In the genomic region with DNA sequence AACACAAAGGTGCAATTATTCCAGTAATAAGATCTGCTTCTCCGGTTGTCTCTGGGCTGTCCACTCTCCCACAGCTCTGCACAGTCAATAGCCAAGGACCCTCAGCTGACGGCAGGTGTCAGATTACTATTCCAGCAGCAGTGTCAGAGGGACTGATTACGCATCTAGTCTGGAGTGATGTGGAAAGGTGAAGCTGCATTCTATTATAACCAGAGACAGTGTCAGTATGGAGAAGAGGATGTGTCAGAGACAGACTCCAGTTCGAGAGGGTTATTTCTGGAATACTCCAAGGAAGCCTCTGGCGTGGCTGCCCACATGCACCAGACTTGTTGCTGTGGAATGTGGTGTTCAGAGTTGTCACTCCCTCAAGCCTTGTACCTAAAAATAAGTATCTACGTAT, we compare ENCODE assay signal across 13 cellular contexts.
DNase-seq lines count a peak whose midpoint lies in the region; ATAC-seq, FAIRE-seq and TF ChIP-seq lines count a peak whose summit lies in the region.
"Had no signal": no experiment of that assay in that cellular context is flagged by ENCODE, and none has a peak within 500 bp of the region (broad histone marks: within the 10 kb centered on the region; RNA-seq: fewer than 3 reads in every experiment).

No MANE protein-coding gene starts in this region.

- FAIRE-seq in HepG2 (lab: Jason Lieb, UNC) (no peak), urothelium cell line (lab: Jason Lieb, UNC) (peak; percentile 96)
- FAIRE-seq: kidney, pancreas had no signal

- no peaks in the 10 kb centered on the region for H3K27me3 ChIP-seq in HepG2 (ENCODE audit: control insufficient read depth in 1 of 2, insufficient read depth in 2 of 2, low read length in 2 of 2)
- no peaks in the 10 kb centered on the region for H3K27me3 ChIP-seq in right lobe of liver
- no peaks in the 10 kb centered on the region for H3K27me3 ChIP-seq in SJCRH30
- no peaks in the 10 kb centered on the region for H3K27me3 ChIP-seq in right atrium auricular region
- H3K27me3 ChIP-seq: BLaER1, pancreas had no signal

- POLR2A ChIA-PET in HepG2 (lab: Yijun Ruan, JAX): no interaction called here

- no peak for TF ChIP-seq POLR2A in HepG2 (IDR thresholded peaks at IDR 0.05; ENCODE audit: insufficient read depth in 1 of 2, low read depth in 2 of 2, low read length in 2 of 2)
- no peak for TF ChIP-seq POLR2A in right lobe of liver (IDR thresholded peaks at IDR 0.05)

- TF ChIP-seq RAD21 in HepG2 (CRISPR knock-in tag; IDR thresholded peaks at IDR 0.05): no peak

- TF ChIP-seq EP300 in HepG2 (IDR thresholded peaks at IDR 0.05; ENCODE audit: low read depth in 2 of 2, low read length in 2 of 2) (no peak), HepG2 (CRISPR knock-in tag; IDR thresholded peaks at IDR 0.05; ENCODE audit: borderline replicate concordance) (no peak)

- DNase-seq in HepG2 (ENCODE audit: low spot score) (peak; percentile 9), right lobe of liver (no peak), SJCRH30 (peak; percentile 9 to 54), right atrium auricular region (ENCODE audit: low spot score) (no peak), urothelium cell line (ENCODE audit: low spot score) (peak; percentile 60), HT-29 (ENCODE audit: low spot score) (no peak), omental fat pad (ENCODE audit: low spot score) (no peak)
- DNase-seq: kidney, pancreas had no signal

- H4K20me1 ChIP-seq in HepG2 (ENCODE audit: insufficient read depth, low read length): no peaks in the 10 kb centered on the region
- H4K20me1 ChIP-seq: BLaER1 had no signal

- in situ Hi-C loops in HepG2 (cut with HindIII; ENCODE audit: extremely low pct_ligation_motif_present, low pct_unique_long_range_greater_than_20kb): no loop called here

- no peak overlapping the region for H3K27ac ChIP-seq in HepG2 (ENCODE audit: extremely low read length, insufficient read depth, low read length)
- H3K27ac ChIP-seq in right lobe of liver: no peak overlapping the region
- H3K27ac ChIP-seq in SJCRH30: no peak overlapping the region
- peak overlapping the region; percentile 67 to 87 for H3K27ac ChIP-seq in right atrium auricular region
- H3K27ac ChIP-seq: BLaER1, epithelial cell of prostate, pancreas, thoracic aorta had no signal

- BruUV-seq in HepG2 (replicated peaks; lab: Mats Ljungman, UMichigan): no TSS peak

- intact Hi-C loops in HepG2 (cut with micrococcal nuclease; ENCODE audit: unreplicated experiment) (loop anchor here (10.0 kb wide), 1 partner anchor 164 kb away; a partner anchor contains a TSS), right lobe of liver (cut with DNase I) (no loop called here)

- ATAC-seq in HepG2 (no peak), right lobe of liver (no peak), omental fat pad (ENCODE audit: low FRiP score) (no peak), GM21825 (IDR thresholded peaks at IDR 0.05; ENCODE audit: unreplicated experiment) (no peak)
- ATAC-seq: pancreas had no signal

- no peaks in the 10 kb centered on the region for H3K36me3 ChIP-seq in HepG2 (replicated peaks in 1 of 2; ENCODE audit: control insufficient read depth in 1 of 2, insufficient read depth in 2 of 2, low read length in 2 of 2)
- no peaks in the 10 kb centered on the region for H3K36me3 ChIP-seq in right lobe of liver
- H3K36me3 ChIP-seq in SJCRH30: no peaks in the 10 kb centered on the region
- no peaks in the 10 kb centered on the region for H3K36me3 ChIP-seq in right atrium auricular region
- H3K36me3 ChIP-seq: BLaER1, pancreas, thoracic aorta had no signal

- H3K4me1 ChIP-seq in HepG2 (ENCODE audit: insufficient read depth, low read length) (peaks cover 25% of the 10 kb centered on the region), right lobe of liver (no peaks in the 10 kb centered on the region), SJCRH30 (no peaks in the 10 kb centered on the region), right atrium auricular region (peaks cover 0 to 36% of the 10 kb centered on the region in 2 donors)
- H3K4me1 ChIP-seq: pancreas had no signal

- WGBS in HepG2 (ENCODE audit: low lambda C conversion rate): 92% methylated on average over 5 of the region's 6 CpGs
- 82% methylated on average over 3 of the region's 6 CpGs for WGBS in right lobe of liver (ENCODE audit: insufficient coverage, low coverage, low lambda C conversion rate, missing lambda C conversion rate)

- CTCF ChIA-PET in HepG2 (lab: Yijun Ruan, JAX; ENCODE audit: low intra/inter-chr PET ratio, low total read pairs): no interaction called here

- no peaks in the 10 kb centered on the region for H3K9me3 ChIP-seq in HepG2 (ENCODE audit: low read length)
- H3K9me3 ChIP-seq in right lobe of liver: no peaks in the 10 kb centered on the region
- no peaks in the 10 kb centered on the region for H3K9me3 ChIP-seq in SJCRH30 (replicated peaks)
- H3K9me3 ChIP-seq in right atrium auricular region: no peaks in the 10 kb centered on the region
- H3K9me3 ChIP-seq: BLaER1, pancreas, thoracic aorta had no signal

- H3K4me2 ChIP-seq in HepG2 (ENCODE audit: low read depth, low read length): no peak overlapping the region
- H3K4me2 ChIP-seq: BLaER1 had no signal

- H2AFZ ChIP-seq in HepG2 (ENCODE audit: low read length): no peak overlapping the region

- no peak for TF ChIP-seq CTCF in HepG2 (CRISPR knock-in tag; IDR thresholded peaks at IDR 0.05)
- TF ChIP-seq CTCF in right lobe of liver (IDR thresholded peaks at IDR 0.05): no peak
- no peak for TF ChIP-seq CTCF in right atrium auricular region (IDR thresholded peaks at IDR 0.05)
- no peak for TF ChIP-seq CTCF in omental fat pad (IDR thresholded peaks at IDR 0.05)

- H3K4me3 ChIP-seq in HepG2 (replicated peaks in 1 of 3; ENCODE audit: insufficient read depth in 1 of 3, low read depth in 2 of 3, low read length in 3 of 3) (no peak overlapping the region), right lobe of liver (no peak overlapping the region), SJCRH30 (no peak overlapping the region), right atrium auricular region (no peak overlapping the region)
- H3K4me3 ChIP-seq: BLaER1, pancreas, thoracic aorta had no signal

- no peaks in the 10 kb centered on the region for H3K79me2 ChIP-seq in HepG2 (ENCODE audit: insufficient read depth, low read length)

- H3K9ac ChIP-seq in HepG2 (ENCODE audit: insufficient read depth, low read depth, low read length): no peak overlapping the region
- H3K9ac ChIP-seq: BLaER1 had no signal

TF ChIP-seq in HepG2, 621 proteins besides CTCF, POLR2A, EP300 and RAD21:
- TF ChIP-seq KLF9 (CRISPR knock-in tag; IDR thresholded peaks at IDR 0.05; ENCODE audit: low read depth) (no peak), SIX4 (CRISPR knock-in tag; IDR thresholded peaks at IDR 0.05) (peak; percentile 42; the same call in 1 of the 2 replicates)
- TF ChIP-seq, protein P1, sequence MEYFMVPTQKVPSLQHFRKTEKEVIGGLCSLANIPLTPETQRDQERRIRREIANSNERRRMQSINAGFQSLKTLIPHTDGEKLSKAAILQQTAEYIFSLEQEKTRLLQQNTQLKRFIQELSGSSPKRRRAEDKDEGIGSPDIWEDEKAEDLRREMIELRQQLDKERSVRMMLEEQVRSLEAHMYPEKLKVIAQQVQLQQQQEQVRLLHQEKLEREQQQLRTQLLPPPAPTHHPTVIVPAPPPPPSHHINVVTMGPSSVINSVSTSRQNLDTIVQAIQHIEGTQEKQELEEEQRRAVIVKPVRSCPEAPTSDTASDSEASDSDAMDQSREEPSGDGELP (IDR thresholded peaks at IDR 0.05; ENCODE audit: borderline replicate concordance, low read depth): 0 out of 2 replicates have a peak, but pooled peaks have one; percentile 9

Comparison
In these comparisons a context has a peak if more than half of its experiments do, and no peak if none do; other contexts are left out.
1. DNase-seq: peak in HepG2 (single experiment), SJCRH30 (2 of 2) and urothelium cell line (single experiment); none in right lobe of liver (0 of 3), right atrium auricular region (single experiment), HT-29 (single experiment) and omental fat pad (single experiment).
2. H3K27ac ChIP-seq: peak in right atrium auricular region (2 of 2); none in HepG2 (single experiment), right lobe of liver (0 of 3) and SJCRH30 (single experiment).